Comparison of ENCODE assay signal across 9 cellular contexts in the genomic region with DNA sequence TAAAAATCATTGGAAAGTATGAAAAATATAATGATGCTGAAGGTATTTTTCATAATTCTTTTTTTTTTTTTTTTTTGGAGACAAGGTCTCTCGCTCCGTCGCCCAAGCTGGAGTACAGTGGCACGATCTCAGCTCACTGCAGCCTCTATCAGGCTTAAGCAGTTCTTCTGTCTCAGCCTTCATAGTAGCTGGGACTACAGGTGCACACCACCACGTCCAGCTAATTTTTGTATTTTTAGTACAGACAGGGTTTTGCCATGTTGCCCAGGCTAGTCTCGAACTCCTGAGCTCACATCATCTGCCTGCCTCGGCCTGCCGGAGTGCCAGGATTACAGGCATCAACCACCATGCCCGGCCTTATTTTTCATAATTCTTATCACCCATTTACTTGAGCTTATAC. TPM values are rescaled to one million over a fixed set of nuclear protein-coding genes. Genes with fewer than 3 reads are reported as not detected.
A peak's percentile ranks its signal among the peaks of the same experiment; 100 is the strongest.
DNase-seq lines count a peak whose midpoint lies in the region; TF ChIP-seq lines count a peak whose summit lies in the region.
"Had no signal": no experiment of that assay in that cellular context is flagged by ENCODE, and none has a peak within 500 bp of the region (broad histone marks: within the 10 kb centered on the region; RNA-seq: fewer than 3 reads in every experiment).

No MANE protein-coding gene starts in this region.

- peak overlapping the region; percentile 99 for H3K27ac Mint-ChIP-seq in activated naive CD4-positive, alpha-beta T cell treated with anti-CD3 and anti-CD28 coated beads, Interleukin-2, amount 10 ng/mL, durations not matched to agents 7 days and 5 days
- H3K27ac Mint-ChIP-seq in activated naive CD8-positive, alpha-beta T cell, result peak overlapping the region; percentile 100

- DNase-seq in activated naive CD4-positive, alpha-beta T cell treated with anti-CD3 and anti-CD28 coated beads, Interleukin-2, amount 10 ng/mL, durations not matched to agents 7 days and 5 days, result no peak
- no peak for DNase-seq in activated naive CD4-positive, alpha-beta T cell (lab: John Stamatoyannopoulos, UW)
- DNase-seq in tibial nerve (ENCODE audit: low spot score in 2 of 2) (no peak), lower leg skin (ENCODE audit: low spot score in 2 of 2) (no peak), GM03348 (ENCODE audit: low spot score) (no peak)
- DNase-seq in stimulated activated CD4-positive, alpha-beta T cell treated with anti-CD3 and anti-CD28 coated beads, Interleukin-4, amount 100 ng/mL, for 1 hour, result no peak
- DNase-seq: effector CD8-positive, alpha-beta T cell had no signal

- no peak for TF ChIP-seq CTCF in tibial nerve (IDR thresholded peaks at IDR 0.05)
- TF ChIP-seq CTCF in lower leg skin (IDR thresholded peaks at IDR 0.05), result no peak

- H3K4me3 ChIP-seq in mononuclear cell (ENCODE audit: low read length) (peak overlapping the region; percentile 1), tibial nerve (peak overlapping the region in 1 of 4 donors; percentile 14), lower leg skin (ENCODE audit: low read depth, poor library complexity, severe bottlenecking) (no peak overlapping the region)

- H3K36me3 Mint-ChIP-seq in activated naive CD4-positive, alpha-beta T cell treated with anti-CD3 and anti-CD28 coated beads, Interleukin-2, amount 10 ng/mL, durations not matched to agents 7 days and 5 days, result peaks cover 58% of the 10 kb centered on the region
- H3K36me3 Mint-ChIP-seq in activated naive CD8-positive, alpha-beta T cell, result peaks cover 16% of the 10 kb centered on the region

- H3K4me1 Mint-ChIP-seq in activated naive CD4-positive, alpha-beta T cell treated with anti-CD3 and anti-CD28 coated beads, Interleukin-2, amount 10 ng/mL, durations not matched to agents 7 days and 5 days, result peaks cover 92% of the 10 kb centered on the region
- H3K4me1 Mint-ChIP-seq in activated naive CD8-positive, alpha-beta T cell (ENCODE audit: low read depth), result peaks cover 93% of the 10 kb centered on the region

- no peaks in the 10 kb centered on the region for H3K9me3 ChIP-seq in mononuclear cell (ENCODE audit: low read depth, low read length)
- no peaks in the 10 kb centered on the region for H3K9me3 ChIP-seq in tibial nerve

- TF ChIP-seq POLR2A in tibial nerve (IDR thresholded peaks at IDR 0.05) (no peak), lower leg skin (IDR thresholded peaks at IDR 0.05) (no peak)

- intact Hi-C loops in lower leg skin (cut with DNase I; ENCODE audit: low total_unique reads), result no loop called here

- H3K4me3 Mint-ChIP-seq in activated naive CD4-positive, alpha-beta T cell treated with anti-CD3 and anti-CD28 coated beads, Interleukin-2, amount 10 ng/mL, durations not matched to agents 7 days and 5 days, result peak overlapping the region; percentile 72
- H3K4me3 Mint-ChIP-seq in activated naive CD8-positive, alpha-beta T cell, result peak overlapping the region; percentile 91

- H3K27me3 ChIP-seq in mononuclear cell (ENCODE audit: insufficient read depth, low read length) (no peaks in the 10 kb centered on the region), tibial nerve (no peaks in the 10 kb centered on the region)

- H3K27me3 Mint-ChIP-seq in activated naive CD4-positive, alpha-beta T cell treated with anti-CD3 and anti-CD28 coated beads, Interleukin-2, amount 10 ng/mL, durations not matched to agents 7 days and 5 days, result no peaks in the 10 kb centered on the region
- H3K27me3 Mint-ChIP-seq in activated naive CD8-positive, alpha-beta T cell, result no peaks in the 10 kb centered on the region

- TF ChIP-seq EP300 in tibial nerve (IDR thresholded peaks at IDR 0.05), result no peak

- CTCF ChIA-PET in activated naive CD4-positive, alpha-beta T cell treated with anti-CD3 and anti-CD28 coated beads, Interleukin-2, amount 10 ng/mL, durations not matched to agents 7 days and 5 days (lab: Charles Lee), result interaction anchor here (0.9 to 2.9 kb wide), 7 partner anchors 9 to 243 kb away, joined by 3 to 19 read pairs (median 4); a partner anchor contains a TSS

- no peaks in the 10 kb centered on the region for H3K36me3 ChIP-seq in tibial nerve

- H3K9me3 Mint-ChIP-seq in activated naive CD4-positive, alpha-beta T cell treated with anti-CD3 and anti-CD28 coated beads, Interleukin-2, amount 10 ng/mL, durations not matched to agents 7 days and 5 days, result no peaks in the 10 kb centered on the region
- no peaks in the 10 kb centered on the region for H3K9me3 Mint-ChIP-seq in activated naive CD8-positive, alpha-beta T cell (ENCODE audit: low read depth)

- H3K4me1 ChIP-seq in mononuclear cell (ENCODE audit: insufficient read depth, low read length), result peaks cover 97% of the 10 kb centered on the region
- H3K4me1 ChIP-seq in tibial nerve, result peaks cover 0 to 71% (median 52%) of the 10 kb centered on the region in 4 donors

- peak overlapping the region in 3 of 4 donors; percentile 84 to 92 (median 84) for H3K27ac ChIP-seq in tibial nerve

- 80 to 82% methylated on average over 9 of the region's 9 CpGs for WGBS in tibial nerve, 2 donors
- 79 to 88% methylated on average over 9 of the region's 9 CpGs for WGBS in lower leg skin, 2 donors

RNA-seq across cellular contexts. Expression of a gene that starts 13.3 kb away (rescaled TPM):
- 201 TPM for total RNA-seq in mononuclear cell
- 10 to 100 TPM; 36.7 to 55.2 (median 45.1) TPM for total RNA-seq in tibial nerve
- 10 to 100 TPM; 34.2 to 69.5 (median 43.7) TPM for total RNA-seq in lower leg skin
